8 cellular contexts compared by ENCODE assay signal in the genomic region with DNA sequence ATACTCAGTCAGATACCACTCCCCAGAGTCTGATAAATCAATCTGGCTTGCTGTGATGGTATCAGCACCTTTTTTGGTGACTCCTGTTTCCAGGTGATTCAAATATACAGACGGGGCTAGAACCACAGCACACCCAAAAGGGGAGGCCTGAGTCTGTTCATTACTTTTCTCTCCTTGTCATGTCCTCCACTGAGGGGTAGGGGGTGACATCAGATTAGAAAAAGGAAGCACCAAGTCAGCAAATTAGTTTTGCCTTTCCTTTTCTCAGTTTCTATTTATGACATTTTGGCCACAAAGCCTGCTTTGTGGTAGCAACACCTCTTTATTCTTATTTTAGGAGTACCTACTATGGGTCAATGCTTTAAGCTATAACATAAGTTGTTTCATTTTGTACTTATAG.
A peak's percentile ranks its signal among the peaks of the same experiment; 100 is the strongest.
DNase-seq lines count a peak whose midpoint lies in the region; ATAC-seq, FAIRE-seq and TF ChIP-seq lines count a peak whose summit lies in the region.

No MANE protein-coding gene starts in this region.

- no peaks in the 10 kb centered on the region for H3K4me1 Mint-ChIP-seq in activated naive CD4-positive, alpha-beta T cell treated with anti-CD3 and anti-CD28 coated beads, Interleukin-2, amount 10 ng/mL, durations not matched to agents 7 days and 5 days
- H3K4me1 Mint-ChIP-seq in CD4-positive, alpha-beta memory T cell: no peaks in the 10 kb centered on the region

- peaks cover 0 to 5% (median 1%) of the 10 kb centered on the region in 4 experiments; a peak in 4 of 7 replicates for H3K4me1 ChIP-seq in H1 (replicated peaks in 1 of 4; ENCODE audit: control insufficient read depth in 3 of 4, insufficient read depth in 4 of 4, low read length in 3 of 4)
- no peaks in the 10 kb centered on the region for H3K4me1 ChIP-seq in Peyer's patch
- H3K4me1 ChIP-seq in CD4-positive, alpha-beta memory T cell (ENCODE audit: insufficient read depth, low read length): no peaks in the 10 kb centered on the region

- H3K4me3 ChIP-seq in GM12864 (ENCODE audit: low read depth, low read length) (no peak overlapping the region), H1 (ENCODE audit: extremely low read depth in 1 of 4, insufficient read depth in 2 of 4, low read depth in 3 of 4, low read length in 4 of 4) (no peak overlapping the region), Peyer's patch (no peak overlapping the region)
- H3K4me3 ChIP-seq in CD4-positive, alpha-beta memory T cell (ENCODE audit: low read length in 2 of 2): no peak overlapping the region

- H3K4me3 Mint-ChIP-seq in activated naive CD4-positive, alpha-beta T cell treated with anti-CD3 and anti-CD28 coated beads, Interleukin-2, amount 10 ng/mL, durations not matched to agents 7 days and 5 days: no peak overlapping the region
- no peak overlapping the region for H3K4me3 Mint-ChIP-seq in CD4-positive, alpha-beta memory T cell

- H3K9ac ChIP-seq in H1 (replicated peaks in 1 of 4; ENCODE audit: extremely low read depth in 1 of 4, low read depth in 3 of 4, low read length in 3 of 4): no peak overlapping the region

- H3K23ac ChIP-seq in H1 (ENCODE audit: insufficient read length): no peak overlapping the region

- CTCF ChIA-PET in H1 (lab: Charles Lee; ENCODE audit: partially characterized antibody): interaction anchor here (0.6 to 1.6 kb wide), 20 partner anchors 8 to 1241 kb away, joined by 3 to 7 read pairs (median 3); no protein-coding TSS in a partner anchor
- CTCF ChIA-PET in activated naive CD4-positive, alpha-beta T cell treated with anti-CD3 and anti-CD28 coated beads, Interleukin-2, amount 10 ng/mL, durations not matched to agents 7 days and 5 days (lab: Charles Lee): interaction anchor here (0.8 kb wide), 1 partner anchor 231 kb away, joined by 3 read pairs; no protein-coding TSS in a partner anchor
- CTCF ChIA-PET in CD4-positive, alpha-beta memory T cell (lab: Charles Lee; ENCODE audit: partially characterized antibody): no interaction called here

- no peak overlapping the region for H4K8ac ChIP-seq in H1 (ENCODE audit: extremely low read depth, insufficient read depth, low read length)

- no peak overlapping the region for H4K91ac ChIP-seq in H1 (replicated peaks; ENCODE audit: insufficient read length, low read length)

- no peak overlapping the region for H2BK20ac ChIP-seq in H1 (ENCODE audit: low read length)

- H4K20me1 ChIP-seq in H1 (replicated peaks in 1 of 2; ENCODE audit: control insufficient read depth in 1 of 2, insufficient read depth in 2 of 2, low read length in 2 of 2): no peaks in the 10 kb centered on the region

- H3K27me3 Mint-ChIP-seq in activated naive CD4-positive, alpha-beta T cell treated with anti-CD3 and anti-CD28 coated beads, Interleukin-2, amount 10 ng/mL, durations not matched to agents 7 days and 5 days: no peaks in the 10 kb centered on the region
- H3K27me3 Mint-ChIP-seq in CD4-positive, alpha-beta memory T cell: no peaks in the 10 kb centered on the region

- H3K23me2 ChIP-seq in H1 (ENCODE audit: low read depth, low read length): no peaks in the 10 kb centered on the region

- H3K18ac ChIP-seq in H1 (ENCODE audit: extremely low read depth, low read length): no peak overlapping the region

- no peak overlapping the region for H3K27ac Mint-ChIP-seq in activated naive CD4-positive, alpha-beta T cell treated with anti-CD3 and anti-CD28 coated beads, Interleukin-2, amount 10 ng/mL, durations not matched to agents 7 days and 5 days
- no peak overlapping the region for H3K27ac Mint-ChIP-seq in CD4-positive, alpha-beta memory T cell

- no peak overlapping the region for H3K14ac ChIP-seq in H1 (ENCODE audit: insufficient read length)

- no peak for TF ChIP-seq EP300 in H1 (IDR thresholded peaks at IDR 0.05; ENCODE audit: borderline replicate concordance in 1 of 2, low read depth in 2 of 2, low read length in 2 of 2)

- no peaks in the 10 kb centered on the region for H3K9me3 Mint-ChIP-seq in activated naive CD4-positive, alpha-beta T cell treated with anti-CD3 and anti-CD28 coated beads, Interleukin-2, amount 10 ng/mL, durations not matched to agents 7 days and 5 days
- peaks cover 0 to 1% (median 0%) of the 10 kb centered on the region in 8 donors for H3K9me3 Mint-ChIP-seq in CD4-positive, alpha-beta memory T cell

- H2AK5ac ChIP-seq in H1 (ENCODE audit: low read depth, low read length): no peak overlapping the region

- no peaks in the 10 kb centered on the region; a peak in 1 of 4 replicates for H3K79me2 ChIP-seq in H1 (ENCODE audit: control insufficient read depth in 1 of 2, insufficient read depth in 2 of 2, low read length in 2 of 2)

- no peaks in the 10 kb centered on the region for H3K9me3 ChIP-seq in H1 (ENCODE audit: insufficient read depth in 2 of 2, low read depth in 1 of 2, low read length in 1 of 2)
- H3K9me3 ChIP-seq in Peyer's patch: no peaks in the 10 kb centered on the region
- H3K9me3 ChIP-seq in CD4-positive, alpha-beta memory T cell (ENCODE audit: control insufficient read depth in 1 of 2, low read length in 2 of 2): no peaks in the 10 kb centered on the region

- no peak overlapping the region for H2BK120ac ChIP-seq in H1 (replicated peaks; ENCODE audit: low read depth, low read length)

- intact Hi-C loops in CD4-positive, alpha-beta memory T cell (cut with micrococcal nuclease): no loop called here

- H3K36me3 Mint-ChIP-seq in activated naive CD4-positive, alpha-beta T cell treated with anti-CD3 and anti-CD28 coated beads, Interleukin-2, amount 10 ng/mL, durations not matched to agents 7 days and 5 days: no peaks in the 10 kb centered on the region
- no peaks in the 10 kb centered on the region for H3K36me3 Mint-ChIP-seq in CD4-positive, alpha-beta memory T cell

- no peak overlapping the region for H3K27ac ChIP-seq in H1 (ENCODE audit: low read depth, low read length)
- H3K27ac ChIP-seq in Peyer's patch: no peak overlapping the region
- no peak overlapping the region for H3K27ac ChIP-seq in CD4-positive, alpha-beta memory T cell (ENCODE audit: low read depth, low read length)

- POLR2A ChIA-PET in H1 (lab: Charles Lee; ENCODE audit: partially characterized antibody): no interaction called here
- POLR2A ChIA-PET in CD4-positive, alpha-beta memory T cell (lab: Charles Lee; ENCODE audit: partially characterized antibody): no interaction called here

- TF ChIP-seq CTCF in GM12864 (IDR thresholded peaks at IDR 0.05; ENCODE audit: low read depth, low read length, missing control alignments) (peak; percentile 32), H1 (IDR thresholded peaks at IDR 0.05; ENCODE audit: control extremely low read depth in 1 of 3, insufficient read depth in 1 of 3, low read depth in 1 of 3, low read length in 3 of 3) (peak in 2 of 3 experiments; percentile 51 to 73; a peak in 3 of 4 replicates), Peyer's patch (IDR thresholded peaks at IDR 0.05) (no peak)

- no peak overlapping the region for H3K56ac ChIP-seq in H1 (replicated peaks; ENCODE audit: insufficient read length, low read depth, low read length)

- TF ChIP-seq POLR2A in H1 (IDR thresholded peaks at IDR 0.05; ENCODE audit: control extremely low read depth in 1 of 2, low read depth in 2 of 2, low read length in 2 of 2) (no peak), Peyer's patch (IDR thresholded peaks at IDR 0.05) (no peak), GM12892 (IDR thresholded peaks at IDR 0.05; ENCODE audit: low read depth, low read length) (no peak)

- H3K27me3 ChIP-seq in H1 (replicated peaks in 1 of 4; ENCODE audit: control insufficient read depth in 3 of 4, extremely low read depth in 1 of 4, insufficient read depth in 3 of 4, low read length in 3 of 4): no peaks in the 10 kb centered on the region
- H3K27me3 ChIP-seq in Peyer's patch: no peaks in the 10 kb centered on the region
- H3K27me3 ChIP-seq in CD4-positive, alpha-beta memory T cell (ENCODE audit: insufficient read depth, low read length): no peaks in the 10 kb centered on the region

- H2BK12ac ChIP-seq in H1 (ENCODE audit: low read depth, low read length): no peak overlapping the region

- no peaks in the 10 kb centered on the region for H3K79me1 ChIP-seq in H1 (ENCODE audit: low read depth, low read length)

- DNase-seq in GM12864 (ENCODE audit: low read depth): no peak
- no peak for DNase-seq in H1 (ENCODE audit: low read depth in 1 of 2, low spot score in 2 of 2)
- DNase-seq in Peyer's patch: no peak
- no peak for DNase-seq in activated naive CD4-positive, alpha-beta T cell treated with anti-CD3 and anti-CD28 coated beads, Interleukin-2, amount 10 ng/mL, durations not matched to agents 7 days and 5 days
- no peak for DNase-seq in GM12892 (ENCODE audit: insufficient read length)
- DNase-seq in CD4-positive, alpha-beta memory T cell: no peak

- no peak overlapping the region for H3K4me2 ChIP-seq in H1 (ENCODE audit: insufficient read depth in 1 of 2, low read depth in 2 of 2, low read length in 2 of 2)

- H3K4ac ChIP-seq in H1 (replicated peaks; ENCODE audit: insufficient read length, low read depth, low read length): no peak overlapping the region

- no peak overlapping the region for H2BK15ac ChIP-seq in H1 (ENCODE audit: low read length)

- no peak overlapping the region for H2BK5ac ChIP-seq in H1 (ENCODE audit: low read depth, low read length)

- 45% methylated on average over 1 of the region's 1 CpG; no CpG with 5 or more reads in 1 of the 2 experiments for WGBS in H1 (ENCODE audit: extremely low coverage in 1 of 2, insufficient coverage in 1 of 2, insufficient read length in 1 of 2, insufficient replicate concordance in 2 of 2, low coverage in 1 of 2, low lambda C conversion rate in 2 of 2, missing lambda C conversion rate in 1 of 2), 2 experiments

- H3K36me3 ChIP-seq in H1 (ENCODE audit: control insufficient read depth in 2 of 4, insufficient read depth in 4 of 4, low read length in 3 of 4) (no peaks in the 10 kb centered on the region), Peyer's patch (no peaks in the 10 kb centered on the region)
- no peaks in the 10 kb centered on the region for H3K36me3 ChIP-seq in CD4-positive, alpha-beta memory T cell (ENCODE audit: insufficient read depth, low read length)

- no peak overlapping the region for H4K5ac ChIP-seq in H1 (ENCODE audit: insufficient read length, low read depth, low read length)

- peak; percentile 68 for FAIRE-seq in H1 (lab: Jason Lieb, UNC)
- no peak for FAIRE-seq in GM12892 (lab: Jason Lieb, UNC)

- no peak overlapping the region for H2AFZ ChIP-seq in H1 (ENCODE audit: low read length)

- ATAC-seq in GM21381 (IDR thresholded peaks at IDR 0.05; ENCODE audit: unreplicated experiment): peak; percentile 92
- peak; percentile 83 for ATAC-seq in HG03565 (IDR thresholded peaks at IDR 0.05; ENCODE audit: unreplicated experiment)

- TF ChIP-seq RAD21 in H1 (IDR thresholded peaks at IDR 0.05 in 1 of 2, conservative IDR thresholded peaks at IDR 0.05 in 1 of 2; ENCODE audit: low read depth in 2 of 2, low read length in 2 of 2): peak; percentile 91 to 92

TF ChIP-seq in H1, 55 proteins besides CTCF, POLR2A, EP300 and RAD21:
- TF ChIP-seq MAFK (IDR thresholded peaks at IDR 0.05; ENCODE audit: low read depth, low read length): peak; percentile 98
- no peak for TF ChIP-seq JUN (IDR thresholded peaks at IDR 0.05; ENCODE audit: low read depth, low read length)

Comparison
In these comparisons a context has a peak if more than half of its experiments do, and no peak if none do; other contexts are left out.
1. CTCF ChIP-seq: peak in GM12864 (single experiment) and H1 (2 of 3); none in Peyer's patch (0 of 6).